Comparison of ENCODE assay signal across 18 cellular contexts in the genomic region with DNA sequence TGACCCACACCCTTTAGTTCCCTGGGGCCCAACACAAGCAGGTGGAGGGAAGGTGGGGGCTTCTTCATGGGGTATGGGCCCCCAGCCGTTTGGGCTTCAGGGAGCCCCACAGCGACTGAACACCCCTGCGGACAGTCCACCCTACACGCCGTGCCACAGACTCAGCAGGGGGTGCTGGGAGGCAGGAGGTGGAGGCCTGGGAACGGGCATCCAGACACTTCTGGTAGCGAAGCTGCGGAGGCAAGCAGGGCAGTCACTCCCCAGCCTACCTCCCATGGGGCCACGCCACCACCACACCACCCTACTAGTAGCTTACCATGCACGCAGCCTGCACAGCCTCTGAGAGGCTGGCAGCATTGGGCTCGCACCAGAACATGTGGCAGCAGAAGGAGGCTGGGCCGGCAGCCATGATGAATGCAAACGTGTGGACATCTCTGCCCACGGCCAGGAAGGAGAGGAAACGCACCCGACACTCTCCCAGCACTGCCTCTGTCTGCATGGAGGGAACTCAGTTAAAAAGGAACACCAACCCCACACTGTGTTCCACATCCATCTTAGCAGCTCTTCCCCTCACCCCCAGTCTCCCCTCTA. TPM values are rescaled to one million over a fixed set of nuclear protein-coding genes. Genes with fewer than 3 reads are reported as not detected.
"Had no signal": no experiment of that assay in that cellular context is flagged by ENCODE, and none has a peak within 500 bp of the region (broad histone marks: within the 10 kb centered on the region; RNA-seq: fewer than 3 reads in every experiment).

No MANE protein-coding gene starts in this region.

- H3K9me3 Mint-ChIP-seq: activated T-helper 2 cell treated with anti-CD3 and anti-CD28 coated beads, Interferon-gamma antibody, Interleukin-2, Interleukin-4, amounts not matched to agents 10 μg/mL and 5 μg/mL and 100 μg/mL, durations not matched to agents 14 hours and 24 hours and 36 hours; effector memory CD8-positive, alpha-beta T cell; nephron had no signal

- ATAC-seq: effector memory CD8-positive, alpha-beta T cell; lower lobe of right lung had no signal

- H3K27ac Mint-ChIP-seq: activated T-helper 2 cell treated with anti-CD3 and anti-CD28 coated beads, Interferon-gamma antibody, Interleukin-2, Interleukin-4, amounts not matched to agents 10 μg/mL and 5 μg/mL and 100 μg/mL, durations not matched to agents 14 hours and 24 hours and 36 hours; nephron; progenitor cell of endocrine pancreas had no signal

- H3K27me3 ChIP-seq: vagina had no signal

- H3K4me3 Mint-ChIP-seq: effector memory CD8-positive, alpha-beta T cell; nephron had no signal

- H3K27ac ChIP-seq: lower lobe of right lung, vagina, WERI-Rb-1 had no signal

- H3K27me3 Mint-ChIP-seq: effector memory CD8-positive, alpha-beta T cell; progenitor cell of endocrine pancreas had no signal

- DNase-seq: activated CD4-positive, alpha-beta T cell treated with anti-CD3 and anti-CD28 coated beads for 1 hour; activated CD4-positive, alpha-beta T cell treated with anti-CD3 and anti-CD28 coated beads, Interleukin-2, amount 50 U/mL, for 4 hours; activated naive CD4-positive, alpha-beta T cell treated with Interleukin-2 at 50 U/mL for 16 hours; activated T-cell treated with anti-CD3 and anti-CD28 coated beads for 4 hours; dermis blood vessel endothelial cell; effector memory CD8-positive, alpha-beta T cell; lower lobe of right lung; nucleus accumbens; stimulated activated naive CD4-positive, alpha-beta T cell; SW 1271; T-helper 2 cell; trophoblast cell; WERI-Rb-1 had no signal

RNA-seq across cellular contexts. Expression of gene HPX, which starts 45.2 kb away (rescaled TPM):
- total RNA-seq: fibroblast of villous mesenchyme had no signal
